ENCODE assay signal across 8 cellular contexts in genomic region chr1:3724416-3725030, GRCh38. TPM values are rescaled to one million over a fixed set of nuclear protein-coding genes. Genes with fewer than 3 reads are reported as not detected.
A peak's percentile ranks its signal among the peaks of the same experiment; 100 is the strongest.
DNase-seq lines count a peak whose midpoint lies in the region; ATAC-seq and TF ChIP-seq lines count a peak whose summit lies in the region.
"Not testable (repeated sequence)": the region's sequence is repeated elsewhere in the genome, so short reads cannot be mapped to it uniquely, and the experiment has no call there.

No MANE protein-coding gene starts in this region.

- H3K9me3 Mint-ChIP-seq in activated T-helper 17 cell treated with anti-CD3 and anti-CD28 coated beads, Interleukin-2, amount 50 U/mL, for 72 hours: not testable (repeated sequence)

- TF ChIP-seq CTCF in AG04449 (IDR thresholded peaks at IDR 0.05; ENCODE audit: insufficient read depth, low read length, missing control alignments) (peak; percentile 91), GM13977 (IDR thresholded peaks at IDR 0.05; ENCODE audit: extremely low read depth, insufficient read depth, missing control alignments) (peak; percentile 99), epithelial cell of esophagus (IDR thresholded peaks at IDR 0.05; ENCODE audit: insufficient read depth, low read depth, low read length, missing control alignments) (peak; percentile 95), lower lobe of right lung (IDR thresholded peaks at IDR 0.05) (peak; percentile 93)

- CTCF ChIA-PET in AG04449 (lab: Yijun Ruan, JAX): interaction anchor here (0.6 to 1.8 kb wide), 40 partner anchors 9 to 272 kb away, joined by 3 to 23 read pairs (median 4); partner anchors contain the start of gene LRRC47

- not testable (repeated sequence) for H3K36me3 Mint-ChIP-seq in activated T-helper 17 cell treated with anti-CD3 and anti-CD28 coated beads, Interleukin-2, amount 50 U/mL, for 72 hours (ENCODE audit: low read depth)

- not testable (repeated sequence) for DNase-seq in AG04449 (ENCODE audit: low read depth, low spot score)
- peak; percentile 86 for DNase-seq in GM13977 (ENCODE audit: low spot score)
- DNase-seq in NCI-H1694 treated with DMSO at 0.1 percent for 48 hours (lab: John Stamatoyannopoulos, UW): peak; percentile 53
- DNase-seq in SW480 (ENCODE audit: low spot score): peak; percentile 49
- DNase-seq in epithelial cell of esophagus (ENCODE audit: low read depth): peak; percentile 68
- peak; percentile 82 for DNase-seq in lower lobe of right lung
- peak; percentile 65 for DNase-seq in stimulated activated CD4-positive, alpha-beta T cell treated with anti-CD3 and anti-CD28 coated beads, Interleukin-2, amount 100 ng/mL, for 4 hours (ENCODE audit: low read depth)

- not testable (repeated sequence) for H3K4me3 Mint-ChIP-seq in activated T-helper 17 cell treated with anti-CD3 and anti-CD28 coated beads, Interleukin-2, amount 50 U/mL, for 72 hours

- not testable (repeated sequence) for H3K4me3 ChIP-seq in AG04449 (ENCODE audit: low read depth, low read length); epithelial cell of esophagus (ENCODE audit: low read length); lower lobe of right lung

- intact Hi-C loops in lower lobe of right lung (cut with DNase I): not testable (repeated sequence)

- ATAC-seq in activated T-helper 17 cell treated with anti-CD3 and anti-CD28 coated beads, Interleukin-2, amount 50 U/mL, for 72 hours (replicated peaks): peak; percentile 69
- ATAC-seq in lower lobe of right lung: peak; percentile 59 to 68

- not testable (repeated sequence) for H3K9me3 ChIP-seq in lower lobe of right lung

- H3K27ac ChIP-seq in lower lobe of right lung: not testable (repeated sequence)

- H3K27me3 ChIP-seq in lower lobe of right lung (ENCODE audit: low read depth): not testable (repeated sequence)

- H3K4me1 ChIP-seq in lower lobe of right lung: not testable (repeated sequence)

- in situ Hi-C loops in GM13977 (cut with MboI; ENCODE audit: low pct_unique_long_range_greater_than_20kb, low sequenced_read_pairs, unreplicated experiment): not testable (repeated sequence)

- peaks cover 13% of the 10 kb centered on the region for H3K27me3 Mint-ChIP-seq in activated T-helper 17 cell treated with anti-CD3 and anti-CD28 coated beads, Interleukin-2, amount 50 U/mL, for 72 hours

- POLR2A ChIA-PET in AG04449 (lab: Yijun Ruan, JAX): not testable (repeated sequence)

- peak overlapping the region; percentile 52 for H3K27ac Mint-ChIP-seq in activated T-helper 17 cell treated with anti-CD3 and anti-CD28 coated beads, Interleukin-2, amount 50 U/mL, for 72 hours

- not testable (repeated sequence) for H3K36me3 ChIP-seq in lower lobe of right lung

- not testable (repeated sequence) for H3K4me1 Mint-ChIP-seq in activated T-helper 17 cell treated with anti-CD3 and anti-CD28 coated beads, Interleukin-2, amount 50 U/mL, for 72 hours

RNA-seq across cellular contexts. Expression of gene CCDC27, which starts 27.7 kb away (rescaled TPM):
- total RNA-seq in activated T-helper 17 cell treated with anti-CD3 and anti-CD28 coated beads, Interleukin-2, amount 50 U/mL, for 72 hours: not detected
- total RNA-seq in lower lobe of right lung: not detected

RNA-seq across cellular contexts. Expression of gene SMIM1, which starts 48.0 kb away (rescaled TPM):
- 1 to 10 TPM; 1.5 to 2.8 TPM for total RNA-seq in activated T-helper 17 cell treated with anti-CD3 and anti-CD28 coated beads, Interleukin-2, amount 50 U/mL, for 72 hours
- 8.5 TPM for total RNA-seq in lower lobe of right lung
